Comparison of ENCODE assay signal across 9 cellular contexts in genomic region chr12:92065018-92065499, GRCh38.
DNase-seq lines count a peak whose midpoint lies in the region; ATAC-seq, FAIRE-seq and TF ChIP-seq lines count a peak whose summit lies in the region.
"Had no signal": no experiment of that assay in that cellular context is flagged by ENCODE, and none has a peak within 500 bp of the region (broad histone marks: within the 10 kb centered on the region; RNA-seq: fewer than 3 reads in every experiment).

No MANE protein-coding gene starts in this region.

- 1% methylated on average over 8 of the region's 8 CpGs for WGBS in A549 (ENCODE audit: missing lambda C conversion rate)
- 18% methylated on average over 8 of the region's 8 CpGs for WGBS in suprapubic skin

- dilution Hi-C loops in keratinocyte (cut with MboI; ENCODE audit: extremely low pct_ligation_motif_present, low sequenced_read_pairs) = no loop called here

- peak overlapping the region; percentile 64 for H2AFZ ChIP-seq in keratinocyte (ENCODE audit: control insufficient read depth, low read length)

- H4K20me1 ChIP-seq in keratinocyte (ENCODE audit: control insufficient read depth, extremely low read depth, insufficient read depth, low read length) = no peaks in the 10 kb centered on the region

- CTCF ChIA-PET in A549 (lab: Yijun Ruan, JAX) = interaction anchor here (1.2 kb wide), 1 partner anchor 41 kb away, joined by 3 read pairs; no protein-coding TSS in a partner anchor

- TF ChIP-seq EP300 in A549 (IDR thresholded peaks at IDR 0.05) (peak in 1 of 2 experiments; percentile 49; a peak in 2 of 5 replicates), suprapubic skin (IDR thresholded peaks at IDR 0.05) (no peak)

- H3K4me1 ChIP-seq in A549 = peaks cover 68% of the 10 kb centered on the region
- H3K4me1 ChIP-seq in keratinocyte (ENCODE audit: control insufficient read depth, extremely low read depth, insufficient read depth, low read length) = peaks cover 7% of the 10 kb centered on the region
- H3K4me1 ChIP-seq in suprapubic skin = peaks cover 30% of the 10 kb centered on the region

- TF ChIP-seq POLR2A in A549 (IDR thresholded peaks at IDR 0.05; ENCODE audit: low read length) (no peak), suprapubic skin (IDR thresholded peaks at IDR 0.05) (no peak)

- no peak for TF ChIP-seq CTCF in A549 (IDR thresholded peaks at IDR 0.05)
- TF ChIP-seq CTCF in keratinocyte (optimal IDR thresholded peaks at IDR 0.05 in 1 of 3, IDR thresholded peaks at IDR 0.05 in 1 of 3, conservative IDR thresholded peaks at IDR 0.05 in 1 of 3; ENCODE audit: extremely low read depth in 1 of 3, insufficient read depth in 2 of 3, low read length in 3 of 3) = no peak
- no peak for TF ChIP-seq CTCF in suprapubic skin (IDR thresholded peaks at IDR 0.05)

- H3K4me2 ChIP-seq in A549 (peak overlapping the region; percentile 77), keratinocyte (ENCODE audit: control insufficient read depth, extremely low read depth, insufficient read depth, low read depth, low read length) (peak overlapping the region; percentile 24)

- peak; percentile 56 to 75; a peak in 5 of 6 replicates for ATAC-seq in A549
- ATAC-seq in GM19043 (IDR thresholded peaks at IDR 0.05; ENCODE audit: low read depth, unreplicated experiment) = peak; percentile 54
- peak; percentile 80 for ATAC-seq in HG03342 (IDR thresholded peaks at IDR 0.05; ENCODE audit: unreplicated experiment)

- TF ChIP-seq RAD21 in A549 (conservative IDR thresholded peaks at IDR 0.05 in 1 of 2, IDR thresholded peaks at IDR 0.05 in 1 of 2) = peak; percentile 7 to 22; a peak in 2 of 5 replicates

- DNase-seq in A549 (ENCODE audit: low read depth in 1 of 2, low spot score in 1 of 2) (peak; percentile 34 to 83), T-helper 2 cell (peak in 3 of 5 experiments; percentile 8 to 67 (median 50)), keratinocyte (ENCODE audit: low read depth, low spot score) (no peak), suprapubic skin (ENCODE audit: low spot score in 2 of 2) (no peak), NOMO-1 (lab: John Stamatoyannopoulos, UW; ENCODE audit: unreplicated experiment in 2 of 2) (no peak), SIG-M5 (lab: John Stamatoyannopoulos, UW) (no peak)

- H3K9me1 ChIP-seq in keratinocyte (ENCODE audit: control insufficient read depth, extremely low read depth, insufficient read depth, low read length) = no peaks in the 10 kb centered on the region

- H3K4me3 ChIP-seq in A549 = peak overlapping the region; percentile 20; the same call in 1 of the 3 replicates
- no peak overlapping the region for H3K4me3 ChIP-seq in keratinocyte (ENCODE audit: control insufficient read depth in 2 of 3, extremely low read depth in 1 of 3, insufficient read depth in 2 of 3, low read depth in 1 of 3, low read length in 3 of 3)
- peak overlapping the region; percentile 2 for H3K4me3 ChIP-seq in suprapubic skin
- H3K4me3 ChIP-seq: skin epidermis had no signal

- H3K27ac ChIP-seq in A549 (peak overlapping the region; percentile 73 to 82), keratinocyte (ENCODE audit: control insufficient read depth, insufficient read depth, low read length) (no peak overlapping the region), suprapubic skin (peak overlapping the region; percentile 44)

- H3K27me3 ChIP-seq in keratinocyte (ENCODE audit: control insufficient read depth, extremely low read depth, insufficient read depth, low read length) = no peaks in the 10 kb centered on the region
- H3K27me3 ChIP-seq in suprapubic skin = no peaks in the 10 kb centered on the region

- no peaks in the 10 kb centered on the region for H3K79me2 ChIP-seq in keratinocyte (ENCODE audit: control insufficient read depth, insufficient read depth, low read length)

- POLR2A ChIA-PET in A549 (lab: Yijun Ruan, JAX) = interaction anchor here (1.3 to 1.5 kb wide), 2 partner anchors 79 to 81 kb away, joined by 3 to 4 read pairs; partner anchors contain the start of gene BTG1

- H3K36me3 ChIP-seq in keratinocyte (ENCODE audit: control insufficient read depth in 2 of 2, extremely low read depth in 1 of 2, insufficient read depth in 2 of 2, low read length in 2 of 2) = no peaks in the 10 kb centered on the region
- no peaks in the 10 kb centered on the region for H3K36me3 ChIP-seq in suprapubic skin

- H3K9ac ChIP-seq in keratinocyte (ENCODE audit: control insufficient read depth, extremely low read depth, insufficient read depth, low read length) = no peak overlapping the region

- FAIRE-seq in A549 (lab: Jason Lieb, UNC) (peak; percentile 61), keratinocyte (lab: Jason Lieb, UNC) (peak; percentile 26)

- H3K9me3 ChIP-seq in A549 = no peaks in the 10 kb centered on the region
- H3K9me3 ChIP-seq in keratinocyte (ENCODE audit: control insufficient read depth, low read depth, low read length) = no peaks in the 10 kb centered on the region
- no peaks in the 10 kb centered on the region for H3K9me3 ChIP-seq in suprapubic skin

TF ChIP-seq in A549, 52 proteins besides CTCF, POLR2A, EP300 and RAD21 (continues in another document):
- TF ChIP-seq JUN (IDR thresholded peaks at IDR 0.05) = no peak
- no peak for TF ChIP-seq RCOR1 (IDR thresholded peaks at IDR 0.05; ENCODE audit: low read depth, low read length)
- no peak for TF ChIP-seq TFCP2L1 (CRISPR knock-in tag; IDR thresholded peaks at IDR 0.05)
- no peak for TF ChIP-seq HOXA7 (CRISPR knock-in tag; IDR thresholded peaks at IDR 0.05)
- no peak for TF ChIP-seq ZFP36 (IDR thresholded peaks at IDR 0.05; ENCODE audit: borderline replicate concordance, partially characterized antibody)
- no peak for TF ChIP-seq HDAC2 (IDR thresholded peaks at IDR 0.05)
- no peak for TF ChIP-seq RFX5 (IDR thresholded peaks at IDR 0.05)
- TF ChIP-seq ESRRA (IDR thresholded peaks at IDR 0.05; ENCODE audit: borderline replicate concordance, low read length) = no peak
- TF ChIP-seq ATOH8 (CRISPR knock-in tag; IDR thresholded peaks at IDR 0.05; ENCODE audit: low read depth) = no peak
- TF ChIP-seq POLR2AphosphoS2 (conservative IDR thresholded peaks at IDR 0.05; ENCODE audit: low read length) = no peak
- TF ChIP-seq ZC3H11A (IDR thresholded peaks at IDR 0.05) = no peak
- peak; percentile 86 for TF ChIP-seq USF2 (IDR thresholded peaks at IDR 0.05)
- peak; percentile 71; the same call in 1 of the 2 replicates for TF ChIP-seq GATA3 (IDR thresholded peaks at IDR 0.05; ENCODE audit: borderline replicate concordance)
- 0 out of 3 replicates have a peak, but pooled peaks have one; percentile 17 for TF ChIP-seq BCL3 (IDR thresholded peaks at IDR 0.05)
- no peak for TF ChIP-seq REST (IDR thresholded peaks at IDR 0.05)
- no peak for TF ChIP-seq EHMT2 (IDR thresholded peaks at IDR 0.05; ENCODE audit: low read depth)
- TF ChIP-seq CHD2 (IDR thresholded peaks at IDR 0.05; ENCODE audit: low read length, partially characterized antibody) = no peak
- no peak for TF ChIP-seq CBX8 (IDR thresholded peaks at IDR 0.05)
- 0 out of 2 replicates have a peak, but pooled peaks have one; percentile 12 for TF ChIP-seq BHLHE40 (IDR thresholded peaks at IDR 0.05; ENCODE audit: low read depth, low read length)

Comparison
In these comparisons a context has a peak if more than half of its experiments do, and no peak if none do; other contexts are left out.
1. DNase-seq: peak in A549 (2 of 2) and T-helper 2 cell (3 of 5); none in keratinocyte (single experiment), suprapubic skin (0 of 2), NOMO-1 (0 of 2) and SIG-M5 (single experiment).
2. H3K4me3 ChIP-seq: peak in A549 (single experiment) and suprapubic skin (single experiment); none in keratinocyte (0 of 3).
3. Peak in every context shown above with its lines, with median percentiles within 50 percentile points of each other: ATAC-seq.